15 cellular contexts compared by ENCODE assay signal in genomic region chr17:64055183-64056142, GRCh38. TPM values are rescaled to one million over a fixed set of nuclear protein-coding genes. Genes with fewer than 3 reads are reported as not detected.
DNase-seq lines count a peak whose midpoint lies in the region; ATAC-seq and TF ChIP-seq lines count a peak whose summit lies in the region.
"Had no signal": no experiment of that assay in that cellular context is flagged by ENCODE, and none has a peak within 500 bp of the region (broad histone marks: within the 10 kb centered on the region; RNA-seq: fewer than 3 reads in every experiment).

No MANE protein-coding gene starts in this region.

- H3K27me3 ChIP-seq in CD4-positive, CD25-positive, alpha-beta regulatory T cell (ENCODE audit: control insufficient read depth, insufficient read depth, low read length), result no peaks in the 10 kb centered on the region
- no peaks in the 10 kb centered on the region for H3K27me3 ChIP-seq in mesendoderm (ENCODE audit: insufficient read depth, low read length, poor library complexity)
- no peaks in the 10 kb centered on the region for H3K27me3 ChIP-seq in dorsolateral prefrontal cortex
- no peaks in the 10 kb centered on the region for H3K27me3 ChIP-seq in transverse colon
- H3K27me3 ChIP-seq: suprapubic skin had no signal

- H3K4me3 Mint-ChIP-seq in CD4-positive, CD25-positive, alpha-beta regulatory T cell, result no peak overlapping the region
- H3K4me3 Mint-ChIP-seq in HFFc6, result no peak overlapping the region
- no peak overlapping the region for H3K4me3 Mint-ChIP-seq in activated CD8-positive, alpha-beta T cell treated with anti-CD3 and anti-CD28 coated beads for 36 hours
- no peak overlapping the region for H3K4me3 Mint-ChIP-seq in activated naive CD4-positive, alpha-beta T cell treated with anti-CD3 and anti-CD28 coated beads for 36 hours
- H3K4me3 Mint-ChIP-seq: activated T-helper 1 cell treated with anti-CD3 and anti-CD28 coated beads, Interleukin-12 subunit alpha, Interleukin-12 subunit beta, Interleukin-2, Interleukin-4 antibody, amounts not matched to agents 30 ng/mL and 10 ng/mL and 1 ng/mL, durations not matched to agents 14 hours and 24 hours and 36 hours had no signal

- peak overlapping the region; percentile 81 for H2BK5ac ChIP-seq in mesendoderm (ENCODE audit: low read length)

- POLR2A ChIA-PET in activated CD8-positive, alpha-beta T cell treated with anti-CD3 and anti-CD28 coated beads for 36 hours (lab: Charles Lee), result interaction anchor here (0.9 to 1.8 kb wide), 3 partner anchors 10 to 74 kb away, joined by 3 to 6 read pairs (median 4); partner anchors contain the start of gene ERN1

- H3K36me3 ChIP-seq in CD4-positive, CD25-positive, alpha-beta regulatory T cell (ENCODE audit: control insufficient read depth, insufficient read depth, low read length), result peaks cover 60% of the 10 kb centered on the region
- H3K36me3 ChIP-seq in mesendoderm (ENCODE audit: control insufficient read depth, insufficient read depth, low read length) (no peaks in the 10 kb centered on the region), transverse colon (peaks cover 0 to 45% (median 9%) of the 10 kb centered on the region in 4 donors)

- H3K23ac ChIP-seq in mesendoderm (ENCODE audit: low read length), result no peak overlapping the region

- ATAC-seq in CD4-positive, CD25-positive, alpha-beta regulatory T cell (ENCODE audit: low read depth in 2 of 2), result no peak
- no peak for ATAC-seq in activated CD8-positive, alpha-beta T cell treated with anti-CD3 and anti-CD28 coated beads for 36 hours
- no peak for ATAC-seq in GM21786 (IDR thresholded peaks at IDR 0.05; ENCODE audit: unreplicated experiment)

- in situ Hi-C loops in transverse colon (cut with MboI; ENCODE audit: low pct_ligation_motif_present in 1 of 4, low pct_unique_long_range_greater_than_20kb in 1 of 4, low sequenced_read_pairs in 3 of 4), result loop anchor here in 1 of 4 donors (25.0 kb wide), 1 partner anchor 232 kb away; no protein-coding TSS in a partner anchor

- peak overlapping the region; percentile 21 for H3K27ac ChIP-seq in CD4-positive, CD25-positive, alpha-beta regulatory T cell (ENCODE audit: insufficient read depth, low read length, poor library complexity, severe bottlenecking)
- H3K27ac ChIP-seq in mesendoderm (ENCODE audit: low read depth, low read length) (peak overlapping the region; percentile 36), dorsolateral prefrontal cortex (no peak overlapping the region), transverse colon (no peak overlapping the region)
- H3K27ac ChIP-seq: suprapubic skin had no signal

- no peak overlapping the region for H2BK15ac ChIP-seq in mesendoderm (replicated peaks; ENCODE audit: low read depth)

- no CpG with 5 or more reads among the region's 22 CpGs for WGBS in mesendoderm (ENCODE audit: extremely low coverage, insufficient coverage, low lambda C conversion rate)
- WGBS in transverse colon (ENCODE audit: low coverage in 1 of 2), 2 donors, result 81 to 94% methylated on average over 4 to 22 of the region's 22 CpGs

- TF ChIP-seq EP300 in transverse colon (IDR thresholded peaks at IDR 0.05; ENCODE audit: low read depth), result no peak

- no peak overlapping the region for H2BK120ac ChIP-seq in mesendoderm (ENCODE audit: low read depth, low read length)

- no peaks in the 10 kb centered on the region for H3K79me2 ChIP-seq in mesendoderm (ENCODE audit: control insufficient read depth, insufficient read depth, low read length)

- intact Hi-C loops in activated CD8-positive, alpha-beta T cell treated with anti-CD3 and anti-CD28 coated beads for 36 hours (cut with micrococcal nuclease), result no loop called here
- intact Hi-C loops in dorsolateral prefrontal cortex (cut with DNase I), result no loop called here
- intact Hi-C loops in transverse colon (cut with DNase I; ENCODE audit: low total_unique reads), result no loop called here
- intact Hi-C loops in activated naive CD4-positive, alpha-beta T cell treated with anti-CD3 and anti-CD28 coated beads for 36 hours (cut with micrococcal nuclease), result no loop called here

- peaks cover 67% of the 10 kb centered on the region for H3K36me3 Mint-ChIP-seq in CD4-positive, CD25-positive, alpha-beta regulatory T cell
- H3K36me3 Mint-ChIP-seq in HFFc6 (ENCODE audit: low read depth), result peaks cover 32% of the 10 kb centered on the region
- peaks cover 42% of the 10 kb centered on the region for H3K36me3 Mint-ChIP-seq in activated CD8-positive, alpha-beta T cell treated with anti-CD3 and anti-CD28 coated beads for 36 hours (ENCODE audit: low read depth)
- H3K36me3 Mint-ChIP-seq in activated naive CD4-positive, alpha-beta T cell treated with anti-CD3 and anti-CD28 coated beads for 36 hours (ENCODE audit: low read depth), result peaks cover 43% of the 10 kb centered on the region

- peaks cover 32% of the 10 kb centered on the region for H3K4me1 ChIP-seq in CD4-positive, CD25-positive, alpha-beta regulatory T cell (ENCODE audit: control insufficient read depth, insufficient read depth, low read length, poor library complexity, severe bottlenecking)
- H3K4me1 ChIP-seq in mesendoderm (ENCODE audit: control insufficient read depth, low read depth, low read length), result peaks cover 9% of the 10 kb centered on the region
- H3K4me1 ChIP-seq in transverse colon, result peaks cover 0 to 5% (median 0%) of the 10 kb centered on the region in 4 donors
- H3K4me1 ChIP-seq: suprapubic skin had no signal

- H3K18ac ChIP-seq in mesendoderm (ENCODE audit: low read length), result peak overlapping the region; percentile 15

- no peak overlapping the region for H3K4me2 ChIP-seq in mesendoderm (ENCODE audit: low read length)

- H3K9ac ChIP-seq in mesendoderm (ENCODE audit: low read length), result no peak overlapping the region

- peak overlapping the region; percentile 76 for H3K56ac ChIP-seq in mesendoderm (ENCODE audit: low read length)

- H4K8ac ChIP-seq in mesendoderm (ENCODE audit: low read depth, low read length), result no peak overlapping the region

- CTCF ChIA-PET in activated CD8-positive, alpha-beta T cell treated with anti-CD3 and anti-CD28 coated beads for 36 hours (lab: Charles Lee), result interaction anchor here (1.0 to 5.4 kb wide), 5 partner anchors 8 to 144 kb away, joined by 3 to 35 read pairs (median 10); no protein-coding TSS in a partner anchor
- CTCF ChIA-PET in activated naive CD4-positive, alpha-beta T cell treated with anti-CD3 and anti-CD28 coated beads for 36 hours (lab: Charles Lee), result interaction anchor here (1.1 to 2.8 kb wide), 5 partner anchors 9 to 109 kb away, joined by 4 to 20 read pairs (median 8); partner anchors contain the start of gene ERN1

- no peak overlapping the region for H4K5ac ChIP-seq in mesendoderm (ENCODE audit: low read length)

- H3K27me3 Mint-ChIP-seq in CD4-positive, CD25-positive, alpha-beta regulatory T cell, result no peaks in the 10 kb centered on the region
- peaks cover 1% of the 10 kb centered on the region; the same call in 1 of the 2 replicates for H3K27me3 Mint-ChIP-seq in HFFc6 (ENCODE audit: insufficient read depth)
- no peaks in the 10 kb centered on the region for H3K27me3 Mint-ChIP-seq in activated CD8-positive, alpha-beta T cell treated with anti-CD3 and anti-CD28 coated beads for 36 hours
- no peaks in the 10 kb centered on the region for H3K27me3 Mint-ChIP-seq in activated naive CD4-positive, alpha-beta T cell treated with anti-CD3 and anti-CD28 coated beads for 36 hours (ENCODE audit: low read depth)

- H2AK5ac ChIP-seq in mesendoderm (ENCODE audit: low read length), result peak overlapping the region; percentile 25

- no peak for TF ChIP-seq POLR2A in transverse colon (IDR thresholded peaks at IDR 0.05)

- peak overlapping the region; percentile 6 for H3K4ac ChIP-seq in mesendoderm (ENCODE audit: low read depth, low read length)

- H3K27ac Mint-ChIP-seq in CD4-positive, CD25-positive, alpha-beta regulatory T cell, result peak overlapping the region; percentile 72 to 94 (median 76)
- H3K27ac Mint-ChIP-seq in HFFc6, result no peak overlapping the region
- peak overlapping the region; percentile 71 for H3K27ac Mint-ChIP-seq in activated CD8-positive, alpha-beta T cell treated with anti-CD3 and anti-CD28 coated beads for 36 hours
- H3K27ac Mint-ChIP-seq in activated naive CD4-positive, alpha-beta T cell treated with anti-CD3 and anti-CD28 coated beads for 36 hours, result no peak overlapping the region

- TF ChIP-seq CTCF in HFFc6 (IDR thresholded peaks at IDR 0.05) (peak; percentile 27; the same call in 1 of the 2 replicates), dorsolateral prefrontal cortex (IDR thresholded peaks at IDR 0.05 in 54 of 56, conservative IDR thresholded peaks at IDR 0.05 in 2 of 56; ENCODE audit: low read depth in 1 of 56, partially characterized antibody in 56 of 56) (no peak), transverse colon (IDR thresholded peaks at IDR 0.05) (no peak)
- no peak for TF ChIP-seq CTCF in activated CD8-positive, alpha-beta T cell treated with anti-CD3 and anti-CD28 coated beads for 36 hours (IDR thresholded peaks at IDR 0.05)

- no peak for DNase-seq in CD4-positive, CD25-positive, alpha-beta regulatory T cell
- DNase-seq in HFFc6 (no peak), mesendoderm (no peak), dorsolateral prefrontal cortex (no peak), transverse colon (no peak)
- DNase-seq in activated CD8-positive, alpha-beta T cell treated with anti-CD3 and anti-CD28 coated beads for 36 hours, result no peak
- no peak for DNase-seq in activated naive CD4-positive, alpha-beta T cell treated with anti-CD3 and anti-CD28 coated beads for 36 hours
- DNase-seq: activated CD4-positive, alpha-beta T cell treated with anti-CD3 and anti-CD28 coated beads, Interleukin-2, amount 50 U/mL, for 1 hour; central memory CD4-positive, alpha-beta T cell; MV-4-11; NCI-H2081; occipital lobe had no signal

- H3K4me1 Mint-ChIP-seq in CD4-positive, CD25-positive, alpha-beta regulatory T cell, result peaks cover 16 to 57% (median 40%) of the 10 kb centered on the region in 4 donors
- peaks cover 15% of the 10 kb centered on the region; the same call in 1 of the 2 replicates for H3K4me1 Mint-ChIP-seq in HFFc6 (ENCODE audit: low read depth)
- H3K4me1 Mint-ChIP-seq in activated CD8-positive, alpha-beta T cell treated with anti-CD3 and anti-CD28 coated beads for 36 hours (ENCODE audit: low read depth), result peaks cover 39% of the 10 kb centered on the region
- H3K4me1 Mint-ChIP-seq in activated naive CD4-positive, alpha-beta T cell treated with anti-CD3 and anti-CD28 coated beads for 36 hours (ENCODE audit: low read depth), result peaks cover 35% of the 10 kb centered on the region

- H3K79me1 ChIP-seq in mesendoderm (ENCODE audit: low read length), result no peaks in the 10 kb centered on the region

- no peak overlapping the region for H3K4me3 ChIP-seq in CD4-positive, CD25-positive, alpha-beta regulatory T cell (ENCODE audit: low read depth, low read length)
- H3K4me3 ChIP-seq in mesendoderm (ENCODE audit: low read length) (no peak overlapping the region), dorsolateral prefrontal cortex (no peak overlapping the region), transverse colon (no peak overlapping the region)
- H3K4me3 ChIP-seq: suprapubic skin had no signal

- H3K9me3 Mint-ChIP-seq in CD4-positive, CD25-positive, alpha-beta regulatory T cell, result no peaks in the 10 kb centered on the region
- H3K9me3 Mint-ChIP-seq in HFFc6, result no peaks in the 10 kb centered on the region
- no peaks in the 10 kb centered on the region for H3K9me3 Mint-ChIP-seq in activated CD8-positive, alpha-beta T cell treated with anti-CD3 and anti-CD28 coated beads for 36 hours
- H3K9me3 Mint-ChIP-seq in activated naive CD4-positive, alpha-beta T cell treated with anti-CD3 and anti-CD28 coated beads for 36 hours, result no peaks in the 10 kb centered on the region
- H3K9me3 Mint-ChIP-seq: activated T-helper 1 cell treated with anti-CD3 and anti-CD28 coated beads, Interleukin-12 subunit alpha, Interleukin-12 subunit beta, Interleukin-2, Interleukin-4 antibody, amounts not matched to agents 30 ng/mL and 10 ng/mL and 1 ng/mL, durations not matched to agents 14 hours and 24 hours and 36 hours had no signal

- H3K9me3 ChIP-seq in CD4-positive, CD25-positive, alpha-beta regulatory T cell (ENCODE audit: control insufficient read depth in 2 of 2, low read length in 2 of 2), result no peaks in the 10 kb centered on the region
- no peaks in the 10 kb centered on the region for H3K9me3 ChIP-seq in transverse colon
- H3K9me3 ChIP-seq: suprapubic skin had no signal

RNA-seq across cellular contexts. Expression of gene ICAM2, which starts 35.0 kb away (rescaled TPM):
- total RNA-seq in CD4-positive, CD25-positive, alpha-beta regulatory T cell, result 106 TPM
- 100 to 1,000 TPM; 465 to 625 (median 548) TPM for polyA plus RNA-seq in CD4-positive, CD25-positive, alpha-beta regulatory T cell
- 1 to 10 TPM in 4 of 6 experiments, under 1 TPM in 2; 0.91 to 2.5 (median 1.3) TPM for total RNA-seq in HFFc6 (2021; fragmentation: NEBNext Ultra II Directional; extraction: Animal tissue kit (Norgen Biotek cat#: 25700))
- 10 to 100 TPM; 53.3 to 53.7 TPM for total RNA-seq in activated CD8-positive, alpha-beta T cell treated with anti-CD3 and anti-CD28 coated beads for 36 hours
- polyA plus RNA-seq in mesendoderm (2013, experiment 1 of 2), result 0.70 TPM
- 0.57 TPM for polyA plus RNA-seq in mesendoderm (2013, experiment 2 of 2)
- total RNA-seq in dorsolateral prefrontal cortex (10 to 100 TPM in 117 of 120 experiments, 1 to 10 TPM in 3; 7.4 to 50.5 (median 19.5) TPM), transverse colon (10 to 100 TPM in 1 of 4 donors, 1 to 10 TPM in 2, not detected in 1; 6.4 to 24.3 (median 9.3) TPM)
- total RNA-seq in activated naive CD4-positive, alpha-beta T cell treated with anti-CD3 and anti-CD28 coated beads for 36 hours, result 10 to 100 TPM; 41.6 to 41.9 TPM

RNA-seq across cellular contexts. Expression of gene PRR29, which starts 57.3 kb away (rescaled TPM):
- total RNA-seq in CD4-positive, CD25-positive, alpha-beta regulatory T cell, result 0.52 TPM
- polyA plus RNA-seq in CD4-positive, CD25-positive, alpha-beta regulatory T cell, result 1 to 10 TPM; 3.9 to 6.9 (median 6.2) TPM
- total RNA-seq in HFFc6 (2021; fragmentation: NEBNext Ultra II Directional; extraction: Animal tissue kit (Norgen Biotek cat#: 25700)), result under 1 TPM in 3 of 6 experiments, not detected in 3; 0.17 to 0.27 (median 0.19) TPM
- 1 to 10 TPM in 1 of 2 experiments, under 1 TPM in 1; 0.74 to 2.5 TPM for total RNA-seq in activated CD8-positive, alpha-beta T cell treated with anti-CD3 and anti-CD28 coated beads for 36 hours
- polyA plus RNA-seq in mesendoderm (2013, experiment 1 of 2), result 0.22 TPM
- 0.27 TPM for polyA plus RNA-seq in mesendoderm (2013, experiment 2 of 2)
- total RNA-seq in dorsolateral prefrontal cortex (1 to 10 TPM in 90 of 120 experiments, under 1 TPM in 29, not detected in 1; 0.25 to 4.0 (median 1.6) TPM), transverse colon (not detected)
- under 1 TPM; 0.21 to 0.44 TPM for total RNA-seq in activated naive CD4-positive, alpha-beta T cell treated with anti-CD3 and anti-CD28 coated beads for 36 hours

Comparison
In these comparisons a context has a peak if more than half of its experiments do, and no peak if none do; other contexts are left out.
1. H3K27ac ChIP-seq: peak in CD4-positive, CD25-positive, alpha-beta regulatory T cell (single experiment) and mesendoderm (single experiment); none in dorsolateral prefrontal cortex (0 of 59) and transverse colon (0 of 4).
2. H3K27ac Mint-ChIP-seq: peak in CD4-positive, CD25-positive, alpha-beta regulatory T cell (3 of 3) and activated CD8-positive, alpha-beta T cell treated with anti-CD3 and anti-CD28 coated beads for 36 hours (single experiment); none in HFFc6 (single experiment) and activated naive CD4-positive, alpha-beta T cell treated with anti-CD3 and anti-CD28 coated beads for 36 hours (single experiment).